ENCODE assay signal across 10 cellular contexts in the genomic region with DNA sequence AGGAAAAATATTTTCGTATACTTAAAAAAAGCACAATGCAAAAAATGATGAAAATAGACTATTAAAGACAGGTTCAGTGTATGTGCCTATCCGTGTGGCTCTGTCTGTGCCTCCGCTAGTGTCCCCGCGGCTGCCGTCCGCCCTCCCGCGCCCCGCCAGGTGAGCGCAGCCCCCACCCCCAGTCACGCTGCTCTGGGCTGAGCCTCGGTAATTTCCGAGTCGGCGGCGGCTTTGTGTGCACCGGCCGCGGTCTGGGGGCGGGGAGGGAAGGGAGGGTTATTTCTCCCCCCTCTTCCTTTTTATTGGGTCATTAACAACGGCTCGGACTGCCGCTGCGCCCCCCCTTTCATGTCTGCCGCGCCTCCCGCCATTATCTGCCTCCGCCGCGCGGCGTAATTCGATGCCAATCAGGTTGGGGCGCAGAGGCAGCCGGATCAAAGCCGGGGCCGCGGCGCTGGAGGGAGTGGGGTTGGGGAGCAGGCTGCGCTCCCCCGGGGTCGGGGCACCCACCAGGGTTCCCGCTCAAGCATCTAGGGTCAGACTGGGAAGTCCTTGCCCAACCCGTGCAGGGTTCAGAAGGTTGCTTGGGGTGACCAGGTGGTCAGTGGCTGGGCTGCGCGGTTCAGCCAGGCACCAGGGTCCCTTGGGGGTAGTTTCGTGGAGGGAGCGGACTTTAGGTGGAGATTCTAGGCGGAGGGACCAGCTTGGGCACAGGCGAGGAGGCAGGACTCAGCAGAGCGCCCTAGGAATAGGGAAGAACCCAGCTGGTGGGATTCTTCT. TPM values are rescaled to one million over a fixed set of nuclear protein-coding genes. Genes with fewer than 3 reads are reported as not detected.
DNase-seq lines count a peak whose midpoint lies in the region; ATAC-seq and TF ChIP-seq lines count a peak whose summit lies in the region.
"Had no signal": no experiment of that assay in that cellular context is flagged by ENCODE, and none has a peak within 500 bp of the region (broad histone marks: within the 10 kb centered on the region; RNA-seq: fewer than 3 reads in every experiment).

No MANE protein-coding gene starts in this region.

- peak overlapping the region; percentile 61 for H3K4me2 ChIP-seq in parathyroid adenoma (ENCODE audit: low read length)

- H3K27ac ChIP-seq in duodenal mucosa (ENCODE audit: low read depth, low read length) = no peak overlapping the region
- H3K27ac ChIP-seq in parathyroid adenoma = no peak overlapping the region
- H3K27ac ChIP-seq: SJSA1 had no signal

- H3K9ac ChIP-seq in duodenal mucosa (ENCODE audit: low read depth in 1 of 2, low read length in 2 of 2) = no peak overlapping the region
- no peak overlapping the region for H3K9ac ChIP-seq in parathyroid adenoma

- ATAC-seq in GM19324 (IDR thresholded peaks at IDR 0.05; ENCODE audit: low FRiP score, unreplicated experiment) = no peak

- no peak for TF ChIP-seq CTCF in parathyroid adenoma (IDR thresholded peaks at IDR 0.05)

- peaks cover 0 to 15% of the 10 kb centered on the region in 2 donors for H3K4me1 ChIP-seq in duodenal mucosa (ENCODE audit: control insufficient read depth in 1 of 2, insufficient read depth in 2 of 2, low read length in 2 of 2)
- peaks cover 4% of the 10 kb centered on the region for H3K4me1 ChIP-seq in parathyroid adenoma

- peak overlapping the region; percentile 76 for H2AFZ ChIP-seq in parathyroid adenoma

- DNase-seq in NCI-H2107 treated with DMSO at 0.1 percent for 48 hours (lab: John Stamatoyannopoulos, UW; ENCODE audit: unreplicated experiment) = peak; percentile 47
- DNase-seq in NCI-H2107 (lab: John Stamatoyannopoulos, UW) = no peak
- peak; percentile 48 for DNase-seq in NCI-H146 (lab: John Stamatoyannopoulos, UW)
- no peak for DNase-seq in A172 (ENCODE audit: low spot score)
- no peak for DNase-seq in cerebellar nuclear complex (lab: John Stamatoyannopoulos, UW)
- DNase-seq: occipital lobe had no signal

- H3K4me3 ChIP-seq in duodenal mucosa (ENCODE audit: low read depth in 1 of 2, low read length in 2 of 2) (peak overlapping the region; percentile 16 to 21), parathyroid adenoma (ENCODE audit: low read depth, low read length) (no peak overlapping the region)
- H3K4me3 ChIP-seq: SJSA1 had no signal

- peaks cover 24 to 26% of the 10 kb centered on the region in 2 donors for H3K27me3 ChIP-seq in duodenal mucosa (ENCODE audit: control insufficient read depth in 1 of 2, insufficient read depth in 2 of 2, low read length in 2 of 2)
- H3K27me3 ChIP-seq in parathyroid adenoma (ENCODE audit: control insufficient read depth, insufficient read depth, low read length) = no peaks in the 10 kb centered on the region

- H3K9me3 ChIP-seq in duodenal mucosa (ENCODE audit: control insufficient read depth in 1 of 2, low read length in 2 of 2) (no peaks in the 10 kb centered on the region), parathyroid adenoma (ENCODE audit: control insufficient read depth, low read length) (no peaks in the 10 kb centered on the region)
- H3K9me3 ChIP-seq: SJSA1 had no signal

- H3K36me3 ChIP-seq in duodenal mucosa (ENCODE audit: control insufficient read depth in 1 of 2, insufficient read depth in 2 of 2, low read length in 2 of 2) (no peaks in the 10 kb centered on the region), parathyroid adenoma (ENCODE audit: control insufficient read depth, insufficient read depth, low read length) (no peaks in the 10 kb centered on the region)
- H3K36me3 ChIP-seq: SJSA1 had no signal

- H3K79me2 ChIP-seq in parathyroid adenoma = no peaks in the 10 kb centered on the region

RNA-seq across cellular contexts. Expression of a gene that starts 39.5 kb away (rescaled TPM):
- 0.03 and 0.05 TPM in 2 replicates for total RNA-seq in A172 (2014; rRNA removed; shearing (Covaris generic))

Comparison
In these comparisons a context has a peak if more than half of its experiments do, and no peak if none do; other contexts are left out.
1. DNase-seq: peak in NCI-H2107 treated with DMSO at 0.1 percent for 48 hours (single experiment) and NCI-H146 (single experiment); none in NCI-H2107 (single experiment), A172 (single experiment) and cerebellar nuclear complex (0 of 2).